20 cellular contexts compared by ENCODE assay signal in the genomic region with DNA sequence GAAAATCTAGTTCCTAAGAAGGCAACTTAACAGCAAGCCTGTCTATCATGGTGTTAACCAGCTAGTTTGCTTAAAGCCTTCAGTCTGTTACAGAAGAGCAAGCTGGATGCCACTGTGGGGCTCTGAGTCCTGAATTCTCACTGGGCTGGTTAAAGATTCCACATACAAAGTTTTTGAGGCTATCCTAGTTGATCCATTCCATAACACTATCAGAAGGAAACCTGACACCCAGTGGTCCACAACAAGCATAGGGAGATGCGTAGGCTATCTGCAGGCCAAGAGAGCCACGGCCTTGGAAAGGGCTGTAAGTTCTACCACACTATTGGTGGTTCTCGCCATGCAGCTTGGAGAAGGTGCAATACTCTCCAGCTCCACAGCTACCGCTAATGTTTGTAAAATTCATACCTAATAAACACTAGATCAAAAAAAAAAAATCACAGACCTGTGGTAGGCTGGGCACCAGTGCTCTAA. TPM values are rescaled to one million over a fixed set of nuclear protein-coding genes. Genes with fewer than 3 reads are reported as not detected.
DNase-seq lines count a peak whose midpoint lies in the region; ATAC-seq, FAIRE-seq and TF ChIP-seq lines count a peak whose summit lies in the region.
"Had no signal": no experiment of that assay in that cellular context is flagged by ENCODE, and none has a peak within 500 bp of the region (broad histone marks: within the 10 kb centered on the region; RNA-seq: fewer than 3 reads in every experiment).

No MANE protein-coding gene starts in this region.

- H3K4me3 ChIP-seq in A549 (no peak overlapping the region), GM23338 (no peak overlapping the region), GM23248 (no peak overlapping the region)
- H3K4me3 ChIP-seq: breast epithelium, skin epidermis had no signal

- FAIRE-seq in A549 (lab: Jason Lieb, UNC), result no peak

- TF ChIP-seq RAD21 in A549 (conservative IDR thresholded peaks at IDR 0.05 in 1 of 2, IDR thresholded peaks at IDR 0.05 in 1 of 2), result no peak

- H3K4me3 Mint-ChIP-seq in GM23338 (no peak overlapping the region; the same call in 2 of the 3 replicates), T-helper 17 cell (peak overlapping the region; percentile 39), mesothelial cell of epicardium (no peak overlapping the region)
- H3K4me3 Mint-ChIP-seq: stimulated activated naive CD8-positive, alpha-beta T cell treated with anti-CD3 and anti-CD28 coated beads, Interleukin-15, Interleukin-2, amounts not matched to agents 100 ng/mL and 50 ng/mL, for 24 hours had no signal

- H3K9me3 ChIP-seq in A549, result no peaks in the 10 kb centered on the region
- no peaks in the 10 kb centered on the region for H3K9me3 ChIP-seq in T-helper 17 cell (ENCODE audit: control insufficient read depth, low read length, poor library complexity, severe bottlenecking)
- H3K9me3 ChIP-seq in GM23248 (ENCODE audit: low read depth), result no peaks in the 10 kb centered on the region
- H3K9me3 ChIP-seq: breast epithelium had no signal

- H3K9me2 ChIP-seq in GM23338 (ENCODE audit: insufficient read depth), result no peaks in the 10 kb centered on the region
- H3K9me2 ChIP-seq in GM23248 (ENCODE audit: insufficient read depth), result no peaks in the 10 kb centered on the region

- H3K4me1 ChIP-seq in A549 (no peaks in the 10 kb centered on the region), GM23338 (ENCODE audit: insufficient read depth) (peaks cover 4% of the 10 kb centered on the region), GM23248 (ENCODE audit: insufficient read depth) (peaks cover 18% of the 10 kb centered on the region)
- H3K4me1 ChIP-seq: breast epithelium had no signal

- no peaks in the 10 kb centered on the region for H3K9me3 Mint-ChIP-seq in GM23338
- H3K9me3 Mint-ChIP-seq in mesothelial cell of epicardium, result no peaks in the 10 kb centered on the region
- H3K9me3 Mint-ChIP-seq: stimulated activated naive CD8-positive, alpha-beta T cell treated with anti-CD3 and anti-CD28 coated beads, Interleukin-15, Interleukin-2, amounts not matched to agents 100 ng/mL and 50 ng/mL, for 24 hours had no signal

- no peak for TF ChIP-seq EP300 in A549 (IDR thresholded peaks at IDR 0.05)

- H3K27ac Mint-ChIP-seq in GM23338, result peak overlapping the region; percentile 56; the same call in 1 of the 2 replicates
- H3K27ac Mint-ChIP-seq in T-helper 17 cell, result peak overlapping the region; percentile 39
- peak overlapping the region; percentile 61 for H3K27ac Mint-ChIP-seq in mesothelial cell of epicardium
- H3K27ac Mint-ChIP-seq: stimulated activated naive CD8-positive, alpha-beta T cell treated with anti-CD3 and anti-CD28 coated beads, Interleukin-15, Interleukin-2, amounts not matched to agents 100 ng/mL and 50 ng/mL, for 24 hours had no signal

- peaks cover 39% of the 10 kb centered on the region for H3F3A ChIP-seq in GM23338 (replicated peaks; ENCODE audit: low read depth)
- peaks cover 58% of the 10 kb centered on the region for H3F3A ChIP-seq in GM23248 (ENCODE audit: insufficient read depth)

- H3K27me3 Mint-ChIP-seq in GM23338 (ENCODE audit: insufficient read depth, low read depth, poor library complexity) (peaks cover 13% of the 10 kb centered on the region), T-helper 17 cell (no peaks in the 10 kb centered on the region), mesothelial cell of epicardium (ENCODE audit: low read depth) (no peaks in the 10 kb centered on the region)
- H3K27me3 Mint-ChIP-seq: stimulated activated naive CD8-positive, alpha-beta T cell treated with anti-CD3 and anti-CD28 coated beads, Interleukin-15, Interleukin-2, amounts not matched to agents 100 ng/mL and 50 ng/mL, for 24 hours had no signal

- peaks cover 14% of the 10 kb centered on the region; the same call in 1 of the 2 replicates for H3K79me2 ChIP-seq in GM23338 (replicated peaks; ENCODE audit: insufficient read depth)
- peaks cover 10% of the 10 kb centered on the region; the same call in 1 of the 2 replicates for H3K79me2 ChIP-seq in GM23248 (ENCODE audit: insufficient read depth)

- TF ChIP-seq CTCF in A549 (IDR thresholded peaks at IDR 0.05) (no peak), GM23338 (conservative IDR thresholded peaks at IDR 0.05; ENCODE audit: low read depth in 2 of 2) (no peak), mesothelial cell of epicardium (IDR thresholded peaks at IDR 0.05; ENCODE audit: unreplicated experiment) (no peak)

- no peak for DNase-seq in A549 (ENCODE audit: low read depth in 1 of 2, low spot score in 1 of 2)
- DNase-seq in GM23338 (ENCODE audit: low spot score), result no peak
- no peak for DNase-seq in T-helper 17 cell
- no peak for DNase-seq in mesothelial cell of epicardium (ENCODE audit: low spot score in 2 of 2, unreplicated experiment in 2 of 2)
- DNase-seq in NCI-H2081 (lab: John Stamatoyannopoulos, UW), result no peak
- no peak for DNase-seq in GM23248
- DNase-seq: activated CD4-positive, alpha-beta T cell treated with anti-CD3 and anti-CD28 coated beads, Interleukin-2, amount 50 U/mL, for 4 hours; DMS153; effector memory CD4-positive, alpha-beta T cell; NCI-H187; NCI-H524 treated with DMSO at 0.1 percent for 48 hours; Right ventricle myocardium superior; T-helper 9 cell had no signal

- no peak overlapping the region for H3K9ac ChIP-seq in GM23248

- H4K20me1 ChIP-seq in GM23338 (replicated peaks; ENCODE audit: insufficient read depth) (peaks cover 21% of the 10 kb centered on the region), GM23248 (ENCODE audit: insufficient read depth) (no peaks in the 10 kb centered on the region; the same call in 1 of the 2 replicates)

- WGBS in A549 (ENCODE audit: missing lambda C conversion rate), result 91% methylated on average over 4 of the region's 4 CpGs
- 97 to 98% methylated on average over 4 of the region's 4 CpGs for WGBS in GM23248 (ENCODE audit: low coverage in 1 of 2, low lambda C conversion rate in 2 of 2, missing lambda C conversion rate in 2 of 2), 2 experiments

- H3K4me1 Mint-ChIP-seq in GM23338, result peaks cover 31% of the 10 kb centered on the region
- H3K4me1 Mint-ChIP-seq in T-helper 17 cell, result peaks cover 3% of the 10 kb centered on the region
- H3K4me1 Mint-ChIP-seq in mesothelial cell of epicardium, result no peaks in the 10 kb centered on the region

- H2AFZ ChIP-seq in GM23338 (no peak overlapping the region), GM23248 (no peak overlapping the region)

- H3K27me3 ChIP-seq in GM23338 (ENCODE audit: insufficient read depth) (no peaks in the 10 kb centered on the region), GM23248 (replicated peaks; ENCODE audit: insufficient read depth) (no peaks in the 10 kb centered on the region)
- H3K27me3 ChIP-seq: breast epithelium had no signal

- no peak overlapping the region for H3K4me2 ChIP-seq in A549
- H3K4me2 ChIP-seq in GM23338, result no peak overlapping the region
- H3K4me2 ChIP-seq in GM23248 (ENCODE audit: unreplicated experiment), result no peak overlapping the region

- H3K36me3 Mint-ChIP-seq in GM23338 (ENCODE audit: low read depth), result peaks cover 48% of the 10 kb centered on the region
- peaks cover 4% of the 10 kb centered on the region for H3K36me3 Mint-ChIP-seq in T-helper 17 cell (ENCODE audit: low read depth)
- peaks cover 23% of the 10 kb centered on the region for H3K36me3 Mint-ChIP-seq in mesothelial cell of epicardium

- H3K36me3 ChIP-seq in GM23338 (ENCODE audit: insufficient read depth) (peaks cover 36% of the 10 kb centered on the region), GM23248 (ENCODE audit: low read depth) (peaks cover 35% of the 10 kb centered on the region)
- H3K36me3 ChIP-seq: breast epithelium had no signal

- POLR2A ChIA-PET in A549 (lab: Yijun Ruan, JAX), result interaction anchor here (0.7 kb wide), 1 partner anchor 1730 kb away, joined by 13 read pairs; no protein-coding TSS in a partner anchor

- no peak overlapping the region for H3K27ac ChIP-seq in A549
- 0 out of 2 replicates have a peak overlapping the region, but pooled peaks have one; percentile 74 for H3K27ac ChIP-seq in GM23338 (ENCODE audit: low read depth)
- no peak overlapping the region for H3K27ac ChIP-seq in GM23248
- H3K27ac ChIP-seq: skin epidermis had no signal

- CTCF ChIA-PET in A549 (lab: Yijun Ruan, JAX), result interaction anchor here (0.6 to 1.7 kb wide), 4 partner anchors 11 to 35 kb away, joined by 3 to 7 read pairs (median 4); no protein-coding TSS in a partner anchor

- in situ Hi-C loops in GM23248 (cut with MboI), result no loop called here

- TF ChIP-seq POLR2A in A549 (IDR thresholded peaks at IDR 0.05; ENCODE audit: low read length), result no peak

- ATAC-seq in A549 (peak; percentile 35 to 41), GM23338 (peak; percentile 32), T-helper 17 cell (peak; percentile 28), HG03469 (IDR thresholded peaks at IDR 0.05; ENCODE audit: unreplicated experiment) (no peak), HG03460 (IDR thresholded peaks at IDR 0.05; ENCODE audit: unreplicated experiment) (no peak)

RNA-seq across cellular contexts. Expression of a gene that starts 0.4 kb away (rescaled TPM):
- polyA plus RNA-seq in A549 (2011; rRNA removed) (not detected in 2 replicates), A549 (2017; fragmentation: RNase III; extraction: RNeasy Plus Mini Kit Qiagen cat#74134 plus additional on column Dnase treatment) (not detected in 3 replicates), GM23338 (2016; fragmentation: Nextera tagmentation; extraction: Ambion mirVana) (not detected in 2 replicates), GM23248 (2016; fragmentation: Nextera tagmentation; extraction: Ambion mirVana) (not detected in 2 replicates)
- polyA plus RNA-seq in A549 (2012; cell fraction: cytosol; rRNA removed), result not detected in 2 replicates
- not detected in 2 replicates for polyA plus RNA-seq in A549 (2012; cell fraction: nucleus; rRNA removed)
- polyA minus RNA-seq in A549 (2011; rRNA and poly(A)+ RNA removed), result not detected in 2 replicates
- not detected in 2 replicates for total RNA-seq in GM23338 (2014; rRNA removed; shearing (Covaris generic))
- total RNA-seq in T-helper 17 cell (not detected), mesothelial cell of epicardium (not detected in 3 replicates)
- not detected in 2 replicates for total RNA-seq in GM23248 (2014; rRNA removed; shearing (Covaris generic))
- total RNA-seq: breast epithelium, H7, lower leg skin, Right ventricle myocardium superior had no signal

RNA-seq across cellular contexts. Expression of a gene that starts 13.5 kb away (rescaled TPM):
- polyA plus RNA-seq in A549 (2011; rRNA removed) (267 and 334 TPM in 2 replicates), A549 (2017; fragmentation: RNase III; extraction: RNeasy Plus Mini Kit Qiagen cat#74134 plus additional on column Dnase treatment) (434 to 464 TPM (median 441 TPM) in 3 replicates), GM23338 (2016; fragmentation: Nextera tagmentation; extraction: Ambion mirVana) (341 and 357 TPM in 2 replicates), GM23248 (2016; fragmentation: Nextera tagmentation; extraction: Ambion mirVana) (197 and 204 TPM in 2 replicates)
- 484 and 532 TPM in 2 replicates for polyA plus RNA-seq in A549 (2012; cell fraction: cytosol; rRNA removed)
- polyA plus RNA-seq in A549 (2012; cell fraction: nucleus; rRNA removed), result 701 and 889 TPM in 2 replicates
- 883 and 1,070 TPM in 2 replicates for polyA minus RNA-seq in A549 (2011; rRNA and poly(A)+ RNA removed)
- 849 and 866 TPM in 2 replicates for total RNA-seq in GM23338 (2014; rRNA removed; shearing (Covaris generic))
- total RNA-seq in T-helper 17 cell (100 to 1,000 TPM; 496 to 507 TPM), mesothelial cell of epicardium (635 to 649 TPM (median 647 TPM) in 3 replicates)
- 319 and 415 TPM in 2 replicates for total RNA-seq in GM23248 (2014; rRNA removed; shearing (Covaris generic))

RNA-seq across cellular contexts. Expression of a gene that starts 18.1 kb away (rescaled TPM):
- polyA plus RNA-seq in A549 (2011; rRNA removed) (1.2 and 1.5 TPM in 2 replicates), A549 (2017; fragmentation: RNase III; extraction: RNeasy Plus Mini Kit Qiagen cat#74134 plus additional on column Dnase treatment) (0.57 to 0.75 TPM (median 0.64 TPM) in 3 replicates), GM23338 (2016; fragmentation: Nextera tagmentation; extraction: Ambion mirVana) (2.2 and 2.7 TPM in 2 replicates), GM23248 (2016; fragmentation: Nextera tagmentation; extraction: Ambion mirVana) (2.8 and 3.5 TPM in 2 replicates)
- polyA plus RNA-seq in A549 (2012; cell fraction: cytosol; rRNA removed), result 0.60 and 0.71 TPM in 2 replicates
- polyA plus RNA-seq in A549 (2012; cell fraction: nucleus; rRNA removed), result 0.34 and 0.53 TPM in 2 replicates
- 0.88 TPM in 1 of 2 replicates, not detected in the other for polyA minus RNA-seq in A549 (2011; rRNA and poly(A)+ RNA removed)
- total RNA-seq in GM23338 (2014; rRNA removed; shearing (Covaris generic)), result 1.6 and 2.4 TPM in 2 replicates
- total RNA-seq in T-helper 17 cell (1 to 10 TPM; 1.4 to 2.0 TPM), mesothelial cell of epicardium (2.2 to 2.7 TPM (median 2.5 TPM) in 3 replicates)
- total RNA-seq in GM23248 (2014; rRNA removed; shearing (Covaris generic)), result 0.89 and 1.8 TPM in 2 replicates

RNA-seq across cellular contexts. Expression of a gene that starts 19.1 kb away (rescaled TPM):
- polyA plus RNA-seq in A549 (2011; rRNA removed) (3.8 and 5.2 TPM in 2 replicates), A549 (2017; fragmentation: RNase III; extraction: RNeasy Plus Mini Kit Qiagen cat#74134 plus additional on column Dnase treatment) (7.4 to 9.0 TPM (median 7.6 TPM) in 3 replicates), GM23338 (2016; fragmentation: Nextera tagmentation; extraction: Ambion mirVana) (8.4 and 9.6 TPM in 2 replicates), GM23248 (2016; fragmentation: Nextera tagmentation; extraction: Ambion mirVana) (12.3 and 15.0 TPM in 2 replicates)
- 6.4 and 7.7 TPM in 2 replicates for polyA plus RNA-seq in A549 (2012; cell fraction: cytosol; rRNA removed)
- 7.2 and 10.3 TPM in 2 replicates for polyA plus RNA-seq in A549 (2012; cell fraction: nucleus; rRNA removed)
- polyA minus RNA-seq in A549 (2011; rRNA and poly(A)+ RNA removed), result 3.3 and 4.0 TPM in 2 replicates
- total RNA-seq in GM23338 (2014; rRNA removed; shearing (Covaris generic)), result 10.1 and 12.3 TPM in 2 replicates
- total RNA-seq in T-helper 17 cell (1 to 10 TPM; 5.5 to 6.4 TPM), mesothelial cell of epicardium (27.7 to 28.2 TPM (median 28.1 TPM) in 3 replicates)
- 20.4 and 22.9 TPM in 2 replicates for total RNA-seq in GM23248 (2014; rRNA removed; shearing (Covaris generic))

RNA-seq across cellular contexts. Expression of a gene that starts 30.4 kb away (rescaled TPM):
- polyA plus RNA-seq in A549 (2011; rRNA removed) (6.8 and 7.9 TPM in 2 replicates), A549 (2017; fragmentation: RNase III; extraction: RNeasy Plus Mini Kit Qiagen cat#74134 plus additional on column Dnase treatment) (5.9 to 7.0 TPM (median 6.8 TPM) in 3 replicates), GM23338 (2016; fragmentation: Nextera tagmentation; extraction: Ambion mirVana) (8.8 and 9.2 TPM in 2 replicates), GM23248 (2016; fragmentation: Nextera tagmentation; extraction: Ambion mirVana) (3.7 and 4.2 TPM in 2 replicates)
- 5.5 and 6.3 TPM in 2 replicates for polyA plus RNA-seq in A549 (2012; cell fraction: cytosol; rRNA removed)
- 7.1 TPM in 2 replicates for polyA plus RNA-seq in A549 (2012; cell fraction: nucleus; rRNA removed)
- polyA minus RNA-seq in A549 (2011; rRNA and poly(A)+ RNA removed), result 5.5 and 7.6 TPM in 2 replicates
- 20.8 and 23.8 TPM in 2 replicates for total RNA-seq in GM23338 (2014; rRNA removed; shearing (Covaris generic))
- total RNA-seq in T-helper 17 cell (10 to 100 TPM; 16.5 to 17.6 TPM), mesothelial cell of epicardium (0.31 TPM in 1 of 3 replicates, not detected in the others)
- 4.1 and 4.9 TPM in 2 replicates for total RNA-seq in GM23248 (2014; rRNA removed; shearing (Covaris generic))

Comparison
In these comparisons a context has a peak if more than half of its experiments do, and no peak if none do; other contexts are left out.
1. ATAC-seq: peak in A549 (2 of 2), GM23338 (single experiment) and T-helper 17 cell (single experiment); none in HG03469 (single experiment) and HG03460 (single experiment).
2. Peak in every context shown above with its lines, with median percentiles within 50 percentile points of each other: H3K27ac Mint-ChIP-seq.